ENCODE assay signal across 10 cellular contexts in genomic region chr15:34365073-34365825, GRCh38. TPM values are rescaled to one million over a fixed set of nuclear protein-coding genes. Genes with fewer than 3 reads are reported as not detected.
DNase-seq lines count a peak whose midpoint lies in the region; ATAC-seq and TF ChIP-seq lines count a peak whose summit lies in the region.
"Had no signal": no experiment of that assay in that cellular context is flagged by ENCODE, and none has a peak within 500 bp of the region (broad histone marks: within the 10 kb centered on the region; RNA-seq: fewer than 3 reads in every experiment).

No MANE protein-coding gene starts in this region.

- H3K9ac ChIP-seq in mucosa of rectum (ENCODE audit: low read depth in 1 of 2, low read length in 2 of 2), result peak overlapping the region; percentile 68 to 90

- POLR2A ChIA-PET in CD8-positive, alpha-beta T cell (lab: Charles Lee), result interaction anchor here (0.9 to 4.0 kb wide), 3 partner anchors 27 to 264 kb away, joined by 3 to 56 read pairs (median 8); partner anchors contain the start of genes EMC7, PGBD4 and SLC12A6

- no peak for TF ChIP-seq CTCF in CD8-positive, alpha-beta T cell (IDR thresholded peaks at IDR 0.05)
- TF ChIP-seq CTCF in brain (conservative IDR thresholded peaks at IDR 0.05), result no peak

- H3K27me3 Mint-ChIP-seq in CD8-positive, alpha-beta T cell (ENCODE audit: low read depth), result no peaks in the 10 kb centered on the region
- peaks cover 3% of the 10 kb centered on the region for H3K27me3 Mint-ChIP-seq in brain

- peak overlapping the region; percentile 80 for H3K27ac Mint-ChIP-seq in CD8-positive, alpha-beta T cell
- peak overlapping the region in 4 of 5 experiments; percentile 59 to 96 (median 88) for H3K27ac Mint-ChIP-seq in brain

- peak in 1 of 7 experiments; percentile 22 for DNase-seq in CD8-positive, alpha-beta T cell
- peak; percentile 44 for DNase-seq in KBM-7
- DNase-seq in glomerular visceral epithelial cell (ENCODE audit: extremely low spot score), result no peak
- DNase-seq in T1000 (lab: John Stamatoyannopoulos, UW), result no peak
- DNase-seq: testis had no signal

- no peaks in the 10 kb centered on the region for H3K27me3 ChIP-seq in CD8-positive, alpha-beta T cell (ENCODE audit: insufficient read depth, low read length)
- H3K27me3 ChIP-seq in mucosa of rectum (ENCODE audit: control insufficient read depth in 2 of 2, insufficient read depth in 2 of 2, low read length in 2 of 2), result no peaks in the 10 kb centered on the region
- H3K27me3 ChIP-seq: SJSA1, testis had no signal

- peaks cover 36% of the 10 kb centered on the region for H3K36me3 Mint-ChIP-seq in CD8-positive, alpha-beta T cell
- H3K36me3 Mint-ChIP-seq in brain, result peaks cover 17% of the 10 kb centered on the region

- H3K4me3 ChIP-seq in CD8-positive, alpha-beta T cell (ENCODE audit: low read depth, low read length), result no peak overlapping the region
- peak overlapping the region; percentile 78 to 88 for H3K4me3 ChIP-seq in mucosa of rectum (ENCODE audit: low read length in 2 of 2)

- no peak overlapping the region for H3K27ac ChIP-seq in CD8-positive, alpha-beta T cell (ENCODE audit: low read depth, low read length)
- H3K27ac ChIP-seq in mucosa of rectum (ENCODE audit: low read depth in 2 of 2, low read length in 2 of 2), result peak overlapping the region; percentile 92 to 99
- H3K27ac ChIP-seq: SJSA1, testis had no signal

- no peak for ATAC-seq in CD8-positive, alpha-beta T cell
- ATAC-seq in GM19397 (IDR thresholded peaks at IDR 0.05; ENCODE audit: unreplicated experiment) (no peak), HG02840 (IDR thresholded peaks at IDR 0.05; ENCODE audit: low FRiP score, unreplicated experiment) (no peak)

- H3K4me1 Mint-ChIP-seq in CD8-positive, alpha-beta T cell (ENCODE audit: low read depth), result peaks cover 28% of the 10 kb centered on the region
- H3K4me1 Mint-ChIP-seq in brain, result peaks cover 20% of the 10 kb centered on the region

- CTCF ChIA-PET in CD8-positive, alpha-beta T cell (lab: Charles Lee), result interaction anchor here (1.4 to 3.8 kb wide), 3 partner anchors 21 to 123 kb away, joined by 9 to 36 read pairs (median 33); partner anchors contain the start of genes NOP10, NUTM1 and SLC12A6

- H3K9me3 ChIP-seq in CD8-positive, alpha-beta T cell (ENCODE audit: low read length), result no peaks in the 10 kb centered on the region
- H3K9me3 ChIP-seq in mucosa of rectum (ENCODE audit: control insufficient read depth in 2 of 2, low read length in 2 of 2), result no peaks in the 10 kb centered on the region
- H3K9me3 ChIP-seq: SJSA1, testis had no signal

- H3K9me3 Mint-ChIP-seq in CD8-positive, alpha-beta T cell, result no peaks in the 10 kb centered on the region
- H3K9me3 Mint-ChIP-seq in brain, result no peaks in the 10 kb centered on the region

- H3K4me1 ChIP-seq in CD8-positive, alpha-beta T cell (ENCODE audit: insufficient read depth, low read length), result peaks cover 21% of the 10 kb centered on the region
- peaks cover 36 to 56% of the 10 kb centered on the region in 2 donors for H3K4me1 ChIP-seq in mucosa of rectum (ENCODE audit: control insufficient read depth in 2 of 2, insufficient read depth in 2 of 2, low read length in 2 of 2)

- H3K4me3 Mint-ChIP-seq in CD8-positive, alpha-beta T cell, result peak overlapping the region; percentile 98
- peak overlapping the region; percentile 96 to 99 (median 96) for H3K4me3 Mint-ChIP-seq in brain

- intact Hi-C loops in CD8-positive, alpha-beta T cell (cut with DNase I, micrococcal nuclease), result loop anchor here (5.0 to 10.0 kb wide), 5 partner anchors 33 to 620 kb away; partner anchors contain the start of genes AVEN (in 2 of the 2) and ZNF770 (in 1 of the 2)

- peaks cover 9% of the 10 kb centered on the region for H3K36me3 ChIP-seq in CD8-positive, alpha-beta T cell (ENCODE audit: insufficient read depth, low read length)
- H3K36me3 ChIP-seq in mucosa of rectum (ENCODE audit: control insufficient read depth in 2 of 2, insufficient read depth in 2 of 2, low read length in 2 of 2), result peaks cover 15 to 19% of the 10 kb centered on the region in 2 donors

- in situ Hi-C loops in KBM-7 (cut with MboI; ENCODE audit: low pct_unique_long_range_greater_than_20kb, low sequenced_read_pairs), result no loop called here

RNA-seq across cellular contexts. Expression of gene LPCAT4, which starts 1.7 kb away (rescaled TPM):
- total RNA-seq in CD8-positive, alpha-beta T cell, result 10 to 100 TPM; 30.9 to 36.3 TPM
- polyA plus RNA-seq in brain (ENCODE audit: insufficient read depth, low read depth, low replicate concordance), result 39.0 TPM

RNA-seq across cellular contexts. Expression of gene NUTM1, which starts 22.1 kb away (rescaled TPM):
- not detected for total RNA-seq in CD8-positive, alpha-beta T cell
- polyA plus RNA-seq in brain (ENCODE audit: insufficient read depth, low read depth, low replicate concordance), result not detected
- total RNA-seq: SJSA1 had no signal

RNA-seq across cellular contexts. Expression of gene NOP10, which starts 22.3 kb away (rescaled TPM):
- total RNA-seq in CD8-positive, alpha-beta T cell, result 10 to 100 TPM; 36.6 to 40.1 TPM
- 176 TPM for polyA plus RNA-seq in brain (ENCODE audit: insufficient read depth, low read depth, low replicate concordance)

RNA-seq across cellular contexts. Expression of gene SLC12A6, which starts 27.7 kb away (rescaled TPM):
- 10 to 100 TPM; 55.7 to 60.8 TPM for total RNA-seq in CD8-positive, alpha-beta T cell
- polyA plus RNA-seq in brain (ENCODE audit: insufficient read depth, low read depth, low replicate concordance), result 24.7 TPM
